ENCODE assay signal across 29 cellular contexts in the genomic region with DNA sequence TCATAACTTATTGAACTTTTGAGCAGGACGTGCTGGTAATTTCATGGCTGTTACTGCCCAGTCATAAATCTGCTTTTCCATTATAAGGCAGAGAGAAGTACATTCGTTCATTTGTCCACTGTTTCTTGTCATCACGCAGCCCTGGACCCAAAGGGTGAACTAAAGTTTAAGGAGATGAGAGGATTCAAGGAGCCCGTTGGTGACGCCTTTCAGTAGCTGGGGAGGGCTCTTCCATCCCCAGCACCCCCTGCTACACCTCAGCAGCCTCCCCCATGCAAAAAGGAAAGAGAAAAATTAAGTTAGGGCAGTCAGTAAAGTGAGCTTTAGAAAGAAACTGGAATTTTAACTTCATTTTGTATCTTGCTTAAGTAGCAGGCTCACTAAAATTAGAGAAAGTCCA. TPM values are rescaled to one million over a fixed set of nuclear protein-coding genes. Genes with fewer than 3 reads are reported as not detected.
"Had no signal": no experiment of that assay in that cellular context is flagged by ENCODE, and none has a peak within 500 bp of the region (broad histone marks: within the 10 kb centered on the region; RNA-seq: fewer than 3 reads in every experiment).

No MANE protein-coding gene starts in this region.

- H3K4me3 ChIP-seq: coronary artery, heart right ventricle, left ventricle myocardium inferior, lower lobe of right lung, spleen, testis, transverse colon had no signal

- H3K27ac ChIP-seq: coronary artery, heart right ventricle, left ventricle myocardium inferior, lower lobe of right lung, spleen, testis, transverse colon had no signal

- H3K4me3 Mint-ChIP-seq: memory B cell; mesothelial cell of epicardium; natural killer cell treated with Interleukin-12 subunit alpha and Interleukin-12 subunit beta and Interleukin-15 and Interleukin-18, amount 100 ng/mL, for 72 hours; stimulated activated memory B cell treated with anti-CD40 and anti-IgM and Interleukin-4, amounts not matched to agents 10 μg/mL and 1 μg/mL and 100 μg/mL, for 72 hours had no signal

- H3K9me3 ChIP-seq: heart right ventricle, left ventricle myocardium inferior, lower lobe of right lung, testis, transverse colon had no signal

- H3K36me3 ChIP-seq: heart right ventricle, left ventricle myocardium inferior, lower lobe of right lung, spleen, transverse colon had no signal

- ATAC-seq: esophagus mucosa; heart right ventricle; left cardiac atrium; lower lobe of right lung; natural killer cell treated with Interleukin-12 subunit alpha and Interleukin-12 subunit beta and Interleukin-15 and Interleukin-18, amount 100 ng/mL, for 72 hours; sciatic nerve; stimulated activated memory B cell treated with anti-CD40 and anti-IgM and Interleukin-4, amounts not matched to agents 10 μg/mL and 1 μg/mL and 100 μg/mL, for 72 hours; stimulated activated naive CD8-positive, alpha-beta T cell treated with anti-CD3 and anti-CD28 coated beads, Interleukin-15, amount 100 ng/mL, for 72 hours had no signal

- H3K27ac Mint-ChIP-seq: memory B cell; mesothelial cell of epicardium; natural killer cell treated with Interleukin-12 subunit alpha and Interleukin-12 subunit beta and Interleukin-15 and Interleukin-18, amount 100 ng/mL, for 72 hours; stimulated activated memory B cell treated with anti-CD40 and anti-IgM and Interleukin-4, amounts not matched to agents 10 μg/mL and 1 μg/mL and 100 μg/mL, for 72 hours; stimulated activated naive CD8-positive, alpha-beta T cell treated with anti-CD3 and anti-CD28 coated beads, Interleukin-15, amount 100 ng/mL, for 72 hours had no signal

- H3K9me3 Mint-ChIP-seq: memory B cell; mesothelial cell of epicardium; natural killer cell treated with Interleukin-12 subunit alpha and Interleukin-12 subunit beta and Interleukin-15 and Interleukin-18, amount 100 ng/mL, for 72 hours; stimulated activated memory B cell treated with anti-CD40 and anti-IgM and Interleukin-4, amounts not matched to agents 10 μg/mL and 1 μg/mL and 100 μg/mL, for 72 hours; stimulated activated naive CD8-positive, alpha-beta T cell treated with anti-CD3 and anti-CD28 coated beads, Interleukin-15, amount 100 ng/mL, for 72 hours had no signal

- H3K36me3 Mint-ChIP-seq: mesothelial cell of epicardium; natural killer cell treated with Interleukin-12 subunit alpha and Interleukin-12 subunit beta and Interleukin-15 and Interleukin-18, amount 100 ng/mL, for 72 hours; stimulated activated memory B cell treated with anti-CD40 and anti-IgM and Interleukin-4, amounts not matched to agents 10 μg/mL and 1 μg/mL and 100 μg/mL, for 72 hours had no signal

- H3K27me3 ChIP-seq: testis had no signal

- DNase-seq: effector CD4-positive, alpha-beta T cell; heart right ventricle; hypothalamus; left cardiac atrium; left ventricle myocardium inferior; lower lobe of right lung; spleen; stimulated activated CD4-positive, alpha-beta T cell treated with anti-CD3 and anti-CD28 coated beads, Interleukin-15, amount 100 ng/mL, for 24 hours; stimulated activated CD4-positive, alpha-beta T cell treated with anti-CD3 and anti-CD28 coated beads, Interleukin-1b, Interleukin-23, amount 100 ng/mL, for 48 hours; stimulated activated CD4-positive, alpha-beta T cell treated with anti-CD3 and anti-CD28 coated beads, Interleukin-4, amount 100 ng/mL, for 24 hours; stimulated activated naive CD8-positive, alpha-beta T cell treated with anti-CD3 and anti-CD28 coated beads, Interleukin-15, amount 100 ng/mL, for 72 hours; testis; transverse colon had no signal

RNA-seq across cellular contexts. Expression of a gene that starts 2.9 kb away (rescaled TPM):
- total RNA-seq: chondrocyte; dermis microvascular lymphatic vessel endothelial cell; fibroblast of lung; frontal cortex; heart right ventricle; left cardiac atrium; left ventricle myocardium inferior; lower lobe of right lung; mesothelial cell of epicardium; natural killer cell treated with Interleukin-12 subunit alpha and Interleukin-12 subunit beta and Interleukin-15 and Interleukin-18, amount 100 ng/mL, for 72 hours; omental fat pad; pulmonary artery endothelial cell; sciatic nerve; skeletal muscle tissue; spleen; subcutaneous adipose tissue; transverse colon; urinary bladder had no signal
- polyA plus RNA-seq: heart right ventricle, urinary bladder had no signal
